Comparison of ENCODE assay signal across 19 cellular contexts in the genomic region with DNA sequence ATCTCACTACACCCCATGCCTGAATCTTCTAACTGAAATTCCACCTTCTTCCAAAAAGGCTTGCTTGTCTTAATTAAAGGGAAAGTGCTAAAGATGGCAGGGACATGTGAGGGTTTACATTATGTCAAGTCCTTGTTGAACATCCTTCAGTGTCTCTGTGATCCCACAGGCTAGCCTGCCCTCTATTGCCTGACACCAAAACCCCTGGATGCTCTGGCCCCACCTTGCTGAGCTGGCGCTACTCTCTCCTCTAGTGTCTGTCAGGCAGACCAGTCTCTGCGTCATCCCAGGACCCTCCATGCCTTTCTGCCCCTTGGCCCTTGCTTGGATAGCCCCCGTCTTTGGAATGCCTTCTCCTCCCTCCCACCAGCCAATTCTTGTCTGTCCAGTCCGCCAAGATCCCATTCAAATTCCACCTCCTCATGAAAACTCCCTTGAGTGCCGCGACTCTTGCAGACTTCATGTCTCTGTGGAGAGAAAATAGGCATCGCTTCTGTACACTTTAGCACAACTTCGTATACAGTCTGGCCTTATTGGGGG.
DNase-seq lines count a peak whose midpoint lies in the region; ATAC-seq and TF ChIP-seq lines count a peak whose summit lies in the region.
"Had no signal": no experiment of that assay in that cellular context is flagged by ENCODE, and none has a peak within 500 bp of the region (broad histone marks: within the 10 kb centered on the region; RNA-seq: fewer than 3 reads in every experiment).

No MANE protein-coding gene starts in this region.

- peaks cover 39% of the 10 kb centered on the region for H3K36me3 Mint-ChIP-seq in brain
- H3K36me3 Mint-ChIP-seq: CD8-positive, alpha-beta T cell had no signal

- peak; percentile 89 for DNase-seq in ELF-1 (ENCODE audit: low read depth, low spot score)
- peak; percentile 63 for DNase-seq in left kidney (ENCODE audit: low read depth, low spot score)
- DNase-seq in posterior vena cava (ENCODE audit: low spot score): peak; percentile 55
- DNase-seq in stimulated activated CD4-positive, alpha-beta T cell treated with anti-CD3 and anti-CD28 coated beads, Interleukin-1b, Interleukin-23, amount 100 ng/mL, for 48 hours: no peak
- no peak for DNase-seq in NCI-H345 (lab: John Stamatoyannopoulos, UW)
- DNase-seq: Caco-2; CD8-positive, alpha-beta T cell; DMS79; H7; Kasumi-1; NCI-H2029 treated with DMSO at 0.1 percent for 48 hours; NCI-H526 treated with DMSO at 0.1 percent for 48 hours; Right ventricle myocardium superior; RPMI8226 had no signal

- H3K27me3 Mint-ChIP-seq in brain: peaks cover 3% of the 10 kb centered on the region

- H3K27ac Mint-ChIP-seq in brain: peak overlapping the region in 3 of 5 experiments; percentile 3 to 38 (median 11)
- H3K27ac Mint-ChIP-seq: B cell; CD8-positive, alpha-beta T cell had no signal

- H3K9me3 Mint-ChIP-seq in brain: peaks cover 3 to 8% (median 7%) of the 10 kb centered on the region in 5 experiments
- H3K9me3 Mint-ChIP-seq: CD8-positive, alpha-beta T cell had no signal

- TF ChIP-seq CTCF in brain (conservative IDR thresholded peaks at IDR 0.05): no peak

- H3K4me3 Mint-ChIP-seq in brain: peak overlapping the region in 1 of 5 experiments; percentile 9
- H3K4me3 Mint-ChIP-seq: B cell; CD8-positive, alpha-beta T cell had no signal

- ATAC-seq in HG03280 (IDR thresholded peaks at IDR 0.05; ENCODE audit: unreplicated experiment): no peak
- no peak for ATAC-seq in GM18498 (IDR thresholded peaks at IDR 0.05; ENCODE audit: unreplicated experiment)
- ATAC-seq: CD8-positive, alpha-beta T cell; K562 had no signal

- H3K4me1 Mint-ChIP-seq in brain: peaks cover 21% of the 10 kb centered on the region
- H3K4me1 Mint-ChIP-seq: B cell had no signal

- intact Hi-C loops in posterior vena cava (cut with DNase I): no loop called here

Comparison
In these comparisons a context has a peak if more than half of its experiments do, and no peak if none do; other contexts are left out.
1. DNase-seq: peak in ELF-1 (single experiment), left kidney (single experiment) and posterior vena cava (single experiment); none in stimulated activated CD4-positive, alpha-beta T cell treated with anti-CD3 and anti-CD28 coated beads, Interleukin-1b, Interleukin-23, amount 100 ng/mL, for 48 hours (single experiment) and NCI-H345 (single experiment).